26 cellular contexts compared by ENCODE assay signal in genomic region chr6:45314146-45314545, GRCh38. TPM values are rescaled to one million over a fixed set of nuclear protein-coding genes. Genes with fewer than 3 reads are reported as not detected.
"Had no signal": no experiment of that assay in that cellular context is flagged by ENCODE, and none has a peak within 500 bp of the region (broad histone marks: within the 10 kb centered on the region; RNA-seq: fewer than 3 reads in every experiment).

No MANE protein-coding gene starts in this region.

- ATAC-seq: activated CD4-positive, alpha-beta T cell treated with anti-CD3 and anti-CD28 coated beads for 36 hours; activated CD8-positive, alpha-beta memory T cell treated with anti-CD3 and anti-CD28 coated beads, Interleukin-2, amount 10 ng/mL, durations not matched to agents 7 days and 5 days; activated CD8-positive, alpha-beta T cell treated with anti-CD3 and anti-CD28 coated beads, Interleukin-2, amount 10 ng/mL, durations not matched to agents 7 days and 5 days; activated naive CD4-positive, alpha-beta T cell treated with anti-CD3 and anti-CD28 coated beads, Interleukin-2, amount 50 U/mL, for 72 hours; gastroesophageal sphincter; left colon; pancreas; psoas muscle; stimulated activated memory B cell treated with anti-CD40 and anti-IgM and Interleukin-4, amounts not matched to agents 10 μg/mL and 1 μg/mL and 100 μg/mL, for 72 hours; stimulated activated naive CD8-positive, alpha-beta T cell treated with anti-CD3 and anti-CD28 coated beads, Interleukin-15, amount 100 ng/mL, for 72 hours had no signal

- DNase-seq: activated CD4-positive, alpha-beta T cell treated with anti-CD3 and anti-CD28 coated beads for 36 hours; activated CD4-positive, CD25-positive, alpha-beta regulatory T cell; activated CD8-positive, alpha-beta memory T cell treated with anti-CD3 and anti-CD28 coated beads, Interleukin-2, amount 10 ng/mL, durations not matched to agents 7 days and 5 days; activated CD8-positive, alpha-beta T cell treated with anti-CD3 and anti-CD28 coated beads, Interleukin-2, amount 10 ng/mL, durations not matched to agents 7 days and 5 days; activated naive CD4-positive, alpha-beta T cell; activated T-cell treated with anti-CD3 and anti-CD28 coated beads, Interleukin-2, amount 50 U/mL, for 48 hours; effector CD8-positive, alpha-beta T cell; erythroblast; immature natural killer cell; kidney; left colon; mammary epithelial cell; nephron progenitor cell; pancreas; psoas muscle; stimulated activated CD4-positive, alpha-beta T cell treated with anti-CD3 and anti-CD28 coated beads, Interleukin-1b, Interleukin-23, amount 100 ng/mL, for 48 hours; stimulated activated CD4-positive, alpha-beta T cell treated with anti-CD3 and anti-CD28 coated beads, Interleukin-4, amount 100 ng/mL, for 4 hours; stimulated activated CD8-positive, alpha-beta memory T cell treated with anti-CD3 and anti-CD28 coated beads, Interleukin-4, amount 100 ng/mL, for 48 hours; stimulated activated naive CD8-positive, alpha-beta T cell treated with anti-CD3 and anti-CD28 coated beads, Interleukin-15, amount 100 ng/mL, for 72 hours; substantia nigra; T-helper 9 cell had no signal

- FAIRE-seq: colon, kidney, pancreas had no signal

RNA-seq across cellular contexts. Expression of gene RUNX2, which starts 14.0 kb away (rescaled TPM):
- total RNA-seq: dermis microvascular lymphatic vessel endothelial cell had no signal
